Comparison of ENCODE assay signal across 8 cellular contexts in the genomic region with DNA sequence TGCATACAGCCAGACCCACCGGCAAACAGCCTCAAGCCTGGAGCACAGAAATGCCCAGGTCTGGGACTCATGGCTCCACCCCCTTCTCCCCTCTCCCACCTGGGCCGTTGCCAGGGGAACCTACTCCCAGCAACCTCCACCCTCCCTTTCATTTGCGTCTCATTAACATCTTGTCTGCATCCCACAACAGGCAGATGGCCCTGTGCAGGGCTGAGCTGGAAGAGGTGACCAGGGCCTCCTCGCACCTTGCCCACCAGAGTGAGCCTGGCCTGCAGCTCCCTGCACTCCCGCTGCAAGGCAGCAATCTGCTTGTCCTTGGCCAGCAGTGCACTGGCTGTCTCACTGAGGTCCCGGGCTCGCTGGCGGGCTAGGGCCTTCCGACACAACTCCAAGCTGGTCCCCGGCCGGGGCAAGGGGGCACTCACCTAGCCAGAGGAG. TPM values are rescaled to one million over a fixed set of nuclear protein-coding genes. Genes with fewer than 3 reads are reported as not detected.
DNase-seq lines count a peak whose midpoint lies in the region; ATAC-seq and TF ChIP-seq lines count a peak whose summit lies in the region.

No MANE protein-coding gene starts in this region.

- H3K4me3 ChIP-seq in endocrine pancreas (ENCODE audit: control insufficient read depth, insufficient read depth, low read length): peak overlapping the region; percentile 32
- peak overlapping the region; percentile 77 to 86 (median 83) for H3K4me3 ChIP-seq in skeletal muscle tissue (ENCODE audit: low read length in 3 of 3)
- H3K4me3 ChIP-seq in effector memory CD4-positive, alpha-beta T cell (ENCODE audit: insufficient read depth, low read depth, low read length, poor library complexity, severe bottlenecking): no peak overlapping the region

- H3K9me3 ChIP-seq in endocrine pancreas (ENCODE audit: control insufficient read depth, low read length) (no peaks in the 10 kb centered on the region), skeletal muscle tissue (ENCODE audit: control insufficient read depth in 3 of 3, low read length in 3 of 3) (no peaks in the 10 kb centered on the region)
- H3K9me3 ChIP-seq in effector memory CD4-positive, alpha-beta T cell (ENCODE audit: control insufficient read depth, low read length): no peaks in the 10 kb centered on the region

- H3K36me3 ChIP-seq in endocrine pancreas (ENCODE audit: control insufficient read depth, insufficient read depth, low read length) (no peaks in the 10 kb centered on the region), skeletal muscle tissue (ENCODE audit: control insufficient read depth in 3 of 3, insufficient read depth in 3 of 3, low read length in 3 of 3) (peaks cover 0 to 2% (median 0%) of the 10 kb centered on the region in 3 donors)
- H3K36me3 ChIP-seq in effector memory CD4-positive, alpha-beta T cell (ENCODE audit: control insufficient read depth, insufficient read depth, low read length): peaks cover 3% of the 10 kb centered on the region

- DNase-seq in NCI-H1436 (lab: John Stamatoyannopoulos, UW): peak; percentile 80
- no peak for DNase-seq in NCI-H1436 treated with DMSO at 0.1 percent for 48 hours (lab: John Stamatoyannopoulos, UW)
- DNase-seq in NCI-H2171 treated with DMSO at 0.1 percent for 48 hours (lab: John Stamatoyannopoulos, UW): peak; percentile 57
- DNase-seq in RWPE1 (ENCODE audit: low spot score): no peak
- no peak for DNase-seq in effector memory CD4-positive, alpha-beta T cell

- TF ChIP-seq CTCF in RWPE1 (conservative IDR thresholded peaks at IDR 0.05; ENCODE audit: low read depth): no peak

- CTCF ChIA-PET in RWPE1 (lab: Yijun Ruan, JAX): interaction anchor here (0.6 to 1.5 kb wide), 3 partner anchors 8 to 92 kb away, joined by 4 to 5 read pairs (median 4); a partner anchor contains a TSS

- H3K27me3 ChIP-seq in endocrine pancreas (ENCODE audit: control insufficient read depth, insufficient read depth, low read length): no peaks in the 10 kb centered on the region
- peaks cover 9 to 25% (median 18%) of the 10 kb centered on the region in 3 donors for H3K27me3 ChIP-seq in skeletal muscle tissue (ENCODE audit: control insufficient read depth in 3 of 3, insufficient read depth in 3 of 3, low read length in 3 of 3)
- H3K27me3 ChIP-seq in effector memory CD4-positive, alpha-beta T cell (replicated peaks; ENCODE audit: control insufficient read depth, insufficient read depth, low read length, poor library complexity, severe bottlenecking): no peaks in the 10 kb centered on the region

- H3K9ac ChIP-seq in endocrine pancreas (ENCODE audit: control insufficient read depth, insufficient read depth, low read length) (peak overlapping the region; percentile 50), skeletal muscle tissue (ENCODE audit: low read depth in 1 of 3, low read length in 3 of 3) (peak overlapping the region; percentile 78 to 91 (median 81))

- no peak overlapping the region for H3K27ac ChIP-seq in skeletal muscle tissue (ENCODE audit: low read depth, low read length)
- no peak overlapping the region for H3K27ac ChIP-seq in RWPE1
- no peak overlapping the region for H3K27ac ChIP-seq in effector memory CD4-positive, alpha-beta T cell (ENCODE audit: insufficient read depth, low read length, poor library complexity, severe bottlenecking)

- POLR2A ChIA-PET in RWPE1 (lab: Yijun Ruan, JAX; ENCODE audit: low non-redundant PET): no interaction called here

- ATAC-seq in GM21723 (IDR thresholded peaks at IDR 0.05; ENCODE audit: unreplicated experiment): no peak

- H3K4me1 ChIP-seq in endocrine pancreas (ENCODE audit: control insufficient read depth, insufficient read depth, low read length) (no peaks in the 10 kb centered on the region), skeletal muscle tissue (ENCODE audit: control insufficient read depth in 3 of 3, insufficient read depth in 3 of 3, low read length in 3 of 3) (peaks cover 9 to 15% (median 15%) of the 10 kb centered on the region in 3 donors)
- peaks cover 24% of the 10 kb centered on the region for H3K4me1 ChIP-seq in effector memory CD4-positive, alpha-beta T cell (ENCODE audit: control insufficient read depth, insufficient read depth, low read length, poor library complexity, severe bottlenecking)

RNA-seq across cellular contexts. Expression of a gene that starts 3.3 kb away (rescaled TPM):
- 1.0 TPM for total RNA-seq in skeletal muscle tissue

RNA-seq across cellular contexts. Expression of a gene that starts 26.7 kb away (rescaled TPM):
- 62.6 TPM for total RNA-seq in skeletal muscle tissue

RNA-seq across cellular contexts. Expression of a gene that starts 44.6 kb away (rescaled TPM):
- 14.1 TPM for total RNA-seq in skeletal muscle tissue

Comparison
In these comparisons a context has a peak if more than half of its experiments do, and no peak if none do; other contexts are left out.
1. DNase-seq: peak in NCI-H1436 (single experiment) and NCI-H2171 treated with DMSO at 0.1 percent for 48 hours (single experiment); none in NCI-H1436 treated with DMSO at 0.1 percent for 48 hours (single experiment), RWPE1 (single experiment) and effector memory CD4-positive, alpha-beta T cell (0 of 3).